In genomic region chr18:76223403-76223802, GRCh38 we compare ENCODE assay signal across 33 cellular contexts.
"Had no signal": no experiment of that assay in that cellular context is flagged by ENCODE, and none has a peak within 500 bp of the region (broad histone marks: within the 10 kb centered on the region; RNA-seq: fewer than 3 reads in every experiment).

No MANE protein-coding gene starts in this region.

- H3K9me3 ChIP-seq: adrenal gland, ascending aorta had no signal

- H3K27me3 ChIP-seq: adrenal gland, ascending aorta, cardiac muscle cell had no signal

- FAIRE-seq: bronchial epithelial cell, TTC549 had no signal

- H3K4me1 ChIP-seq: adrenal gland, ascending aorta had no signal

- H3K36me3 ChIP-seq: adrenal gland, ascending aorta, cardiac muscle cell had no signal

- H3K27ac ChIP-seq: adrenal gland, ascending aorta, cardiac muscle cell, VCaP had no signal

- ATAC-seq: activated CD8-positive, alpha-beta T cell treated with anti-CD3 and anti-CD28 coated beads for 36 hours; activated naive CD4-positive, alpha-beta T cell treated with anti-CD3 and anti-CD28 coated beads, Interleukin-2, amount 50 U/mL, for 72 hours; activated T-cell treated with anti-CD3 and anti-CD28 coated beads, Interleukin-2, amount 50 U/mL, for 4 hours; activated T-cell treated with anti-CD3 and anti-CD28 coated beads, Interleukin-2, amount 50 U/mL, for 72 hours; activated T-helper 17 cell treated with anti-CD3 and anti-CD28 coated beads, Interleukin-2, amount 50 U/mL, for 72 hours had no signal

- DNase-seq: activated B cell treated with CpG ODN at 0.5 μM for 24 hours; activated CD4-positive, alpha-beta memory T cell treated with anti-CD3 and anti-CD28 coated beads for 36 hours; activated CD4-positive, alpha-beta T cell treated with anti-CD3 and anti-CD28 coated beads for 4 hours; activated CD4-positive, alpha-beta T cell treated with anti-CD3 and anti-CD28 coated beads, Interleukin-2, amount 10 ng/mL, durations not matched to agents 24 days and 14 days; activated CD4-positive, alpha-beta T cell treated with anti-CD3 and anti-CD28 coated beads, Interleukin-2, amount 50 U/mL, for 1 hour; activated CD4-positive, alpha-beta T cell treated with anti-CD3 and anti-CD28 coated beads, Interleukin-2, amount 50 U/mL, for 4 hours; activated CD4-positive, CD25-positive, alpha-beta regulatory T cell treated with anti-CD3 and anti-CD28 coated beads, Interleukin-2, amount 50 U/mL, for 72 hours; activated CD8-positive, alpha-beta memory T cell treated with anti-CD3 and anti-CD28 coated beads, Interleukin-2, amount 50 U/mL, for 4 hours; activated CD8-positive, alpha-beta T cell treated with anti-CD3 and anti-CD28 coated beads for 36 hours; activated effector memory CD4-positive, alpha-beta T cell treated with anti-CD3 and anti-CD28 coated beads, Interleukin-2, amount 50 U/mL, for 16 hours; activated gamma-delta T cell treated with Interleukin-2 at 50 U/mL for 16 hours; activated naive CD4-positive, alpha-beta T cell; activated naive CD4-positive, alpha-beta T cell treated with anti-CD3 and anti-CD28 coated beads for 36 hours; activated naive CD4-positive, alpha-beta T cell treated with anti-CD3 and anti-CD28 coated beads, Interleukin-2, amount 50 U/mL, for 16 hours; activated naive CD8-positive, alpha-beta T cell treated with anti-CD3 and anti-CD28 coated beads for 36 hours; activated T-cell treated with anti-CD3 and anti-CD28 coated beads for 4 hours; activated T-cell treated with anti-CD3 and anti-CD28 coated beads, Interleukin-2, amount 50 U/mL, for 1 hour; activated T-cell treated with anti-CD3 and anti-CD28 coated beads, Interleukin-2, amount 50 U/mL, for 4 hours; activated T-cell treated with anti-CD3 and anti-CD28 coated beads, Interleukin-2, amount 50 U/mL, for 72 hours; adrenal gland; amniotic stem cell; caudate nucleus; cerebellar nuclear complex; T-helper 1 cell; T-helper 2 cell; T-helper 9 cell had no signal

- H3K4me3 ChIP-seq: adrenal gland, ascending aorta, cardiac muscle cell had no signal
